In genomic region chr13:30362005-30362788, GRCh38 we compare ENCODE assay signal across 24 cellular contexts. TPM values are rescaled to one million over a fixed set of nuclear protein-coding genes. Genes with fewer than 3 reads are reported as not detected.
DNase-seq lines count a peak whose midpoint lies in the region; ATAC-seq and TF ChIP-seq lines count a peak whose summit lies in the region.
"Had no signal": no experiment of that assay in that cellular context is flagged by ENCODE, and none has a peak within 500 bp of the region (broad histone marks: within the 10 kb centered on the region; RNA-seq: fewer than 3 reads in every experiment).

No MANE protein-coding gene starts in this region.

- H3K9ac ChIP-seq in BLaER1 = no peak overlapping the region
- peak overlapping the region; percentile 7 for H3K9ac ChIP-seq in Loucy (ENCODE audit: low read depth, low read length, poor library complexity, severe bottlenecking)
- no peak overlapping the region for H3K9ac ChIP-seq in parathyroid adenoma

- H3K4me3 ChIP-seq in BLaER1 (no peak overlapping the region), Loucy (ENCODE audit: low read length, poor library complexity, severe bottlenecking) (no peak overlapping the region), dorsolateral prefrontal cortex (peak overlapping the region in 2 of 59 donors; percentile 1 to 18), parathyroid adenoma (ENCODE audit: low read depth, low read length) (peak overlapping the region; percentile 19)
- H3K4me3 ChIP-seq: MG63, SJSA1 had no signal

- no peaks in the 10 kb centered on the region for H3F3A ChIP-seq in Loucy (ENCODE audit: low read depth)

- peaks cover 19% of the 10 kb centered on the region for H3K4me1 Mint-ChIP-seq in type B pancreatic cell (ENCODE audit: unreplicated experiment)
- peaks cover 17 to 24% (median 18%) of the 10 kb centered on the region in 3 donors for H3K4me1 Mint-ChIP-seq in T-cell

- no peak for TF ChIP-seq POLR2A in GM18505 (IDR thresholded peaks at IDR 0.05; ENCODE audit: borderline replicate concordance, extremely low read depth, insufficient read depth, insufficient read length)

- H3K9me3 Mint-ChIP-seq in type B pancreatic cell (no peaks in the 10 kb centered on the region), T-cell (no peaks in the 10 kb centered on the region)
- H3K9me3 Mint-ChIP-seq: activated CD4-positive, alpha-beta memory T cell treated with anti-CD3 and anti-CD28 coated beads, Interleukin-2, amount 10 ng/mL, durations not matched to agents 7 days and 5 days; activated naive CD8-positive, alpha-beta T cell treated with anti-CD3 and anti-CD28 coated beads for 36 hours; memory B cell had no signal

- H3K27ac Mint-ChIP-seq in type B pancreatic cell (no peak overlapping the region), T-cell (no peak overlapping the region)
- H3K27ac Mint-ChIP-seq: activated CD4-positive, alpha-beta memory T cell treated with anti-CD3 and anti-CD28 coated beads, Interleukin-2, amount 10 ng/mL, durations not matched to agents 7 days and 5 days; activated naive CD8-positive, alpha-beta T cell treated with anti-CD3 and anti-CD28 coated beads for 36 hours; memory B cell; progenitor cell of endocrine pancreas had no signal

- TF ChIP-seq CTCF in Loucy (conservative IDR thresholded peaks at IDR 0.05; ENCODE audit: low read length) = no peak
- TF ChIP-seq CTCF in dorsolateral prefrontal cortex (IDR thresholded peaks at IDR 0.05 in 54 of 56, conservative IDR thresholded peaks at IDR 0.05 in 2 of 56; ENCODE audit: low read depth in 1 of 56, partially characterized antibody in 56 of 56) = no peak
- TF ChIP-seq CTCF in parathyroid adenoma (IDR thresholded peaks at IDR 0.05) = no peak
- no peak for TF ChIP-seq CTCF in type B pancreatic cell (conservative IDR thresholded peaks at IDR 0.05)

- H3K4me3 Mint-ChIP-seq in type B pancreatic cell (no peak overlapping the region), T-cell (no peak overlapping the region)
- H3K4me3 Mint-ChIP-seq: activated CD4-positive, alpha-beta memory T cell treated with anti-CD3 and anti-CD28 coated beads, Interleukin-2, amount 10 ng/mL, durations not matched to agents 7 days and 5 days; activated naive CD8-positive, alpha-beta T cell treated with anti-CD3 and anti-CD28 coated beads for 36 hours; memory B cell had no signal

- no peaks in the 10 kb centered on the region for H3K27me3 Mint-ChIP-seq in type B pancreatic cell
- H3K27me3 Mint-ChIP-seq in T-cell = no peaks in the 10 kb centered on the region
- H3K27me3 Mint-ChIP-seq: activated CD4-positive, alpha-beta memory T cell treated with anti-CD3 and anti-CD28 coated beads, Interleukin-2, amount 10 ng/mL, durations not matched to agents 7 days and 5 days; activated naive CD8-positive, alpha-beta T cell treated with anti-CD3 and anti-CD28 coated beads for 36 hours; memory B cell had no signal

- ATAC-seq in GM18505 (IDR thresholded peaks at IDR 0.05; ENCODE audit: unreplicated experiment) (no peak), T-cell (replicated peaks in 1 of 4) (no peak)

- CTCF ChIA-PET in T-cell (lab: Charles Lee) = no interaction called here

- POLR2A ChIA-PET in T-cell (lab: Charles Lee) = interaction anchor here in 1 of 2 donors (0.7 kb wide), 1 partner anchor 31 kb away, joined by 4 read pairs; no protein-coding TSS in a partner anchor

- H4K20me1 ChIP-seq in BLaER1 (no peaks in the 10 kb centered on the region), Loucy (ENCODE audit: insufficient read depth, low read length, poor library complexity, severe bottlenecking) (peaks cover 34% of the 10 kb centered on the region)

- peaks cover 95% of the 10 kb centered on the region for H3K4me1 ChIP-seq in BLaER1
- H3K4me1 ChIP-seq in Loucy (ENCODE audit: insufficient read depth, low read length, poor library complexity, severe bottlenecking) = peaks cover 44% of the 10 kb centered on the region
- no peaks in the 10 kb centered on the region for H3K4me1 ChIP-seq in parathyroid adenoma

- DNase-seq in dorsolateral prefrontal cortex = no peak
- DNase-seq in type B pancreatic cell (ENCODE audit: extremely low spot score, unreplicated experiment) = no peak
- no peak for DNase-seq in NCI-H187 treated with DMSO at 0.1 percent for 48 hours (lab: John Stamatoyannopoulos, UW)
- no peak for DNase-seq in T-cell
- DNase-seq: activated CD4-positive, alpha-beta memory T cell treated with anti-CD3 and anti-CD28 coated beads, Interleukin-2, amount 10 ng/mL, durations not matched to agents 7 days and 5 days; activated CD4-positive, alpha-beta T cell treated with anti-CD3 and anti-CD28 coated beads for 1 hour; activated naive CD8-positive, alpha-beta T cell treated with anti-CD3 and anti-CD28 coated beads for 36 hours; DMS53; GDM1; H7; MG63; NCI-H2081 treated with DMSO at 0.1 percent for 48 hours; NCI-H226; NCI-H774; RPMI8226; trophoblast cell had no signal

- H3K27ac ChIP-seq in BLaER1 (peak overlapping the region; percentile 10), dorsolateral prefrontal cortex (peak overlapping the region in 51 of 59 donors; percentile 4 to 81 (median 61)), parathyroid adenoma (no peak overlapping the region)
- H3K27ac ChIP-seq: epithelial cell of prostate, SJSA1 had no signal

- H3K36me3 ChIP-seq in BLaER1 (peaks cover 97% of the 10 kb centered on the region), Loucy (ENCODE audit: insufficient read depth, low read length) (peaks cover 83% of the 10 kb centered on the region), parathyroid adenoma (ENCODE audit: control insufficient read depth, insufficient read depth, low read length) (no peaks in the 10 kb centered on the region)
- H3K36me3 ChIP-seq: MG63, SJSA1 had no signal

- H3K4me2 ChIP-seq in BLaER1 = peak overlapping the region; percentile 87
- H3K4me2 ChIP-seq in Loucy (ENCODE audit: low read depth, low read length, poor library complexity, severe bottlenecking) = peak overlapping the region; percentile 32
- peak overlapping the region; percentile 39 for H3K4me2 ChIP-seq in parathyroid adenoma (ENCODE audit: low read length)

- H3K9me3 ChIP-seq in BLaER1 (no peaks in the 10 kb centered on the region), Loucy (ENCODE audit: insufficient read depth, low read depth, low read length) (no peaks in the 10 kb centered on the region), parathyroid adenoma (ENCODE audit: control insufficient read depth, low read length) (no peaks in the 10 kb centered on the region)
- H3K9me3 ChIP-seq: MG63, SJSA1 had no signal

- H3K9me2 ChIP-seq in Loucy (replicated peaks; ENCODE audit: low read depth, low read length) = no peaks in the 10 kb centered on the region

- intact Hi-C loops in dorsolateral prefrontal cortex (cut with DNase I) = no loop called here

- H3K27me3 ChIP-seq in BLaER1 = no peaks in the 10 kb centered on the region
- H3K27me3 ChIP-seq in Loucy (ENCODE audit: insufficient read depth, low read length, poor library complexity, severe bottlenecking) = no peaks in the 10 kb centered on the region
- no peaks in the 10 kb centered on the region for H3K27me3 ChIP-seq in dorsolateral prefrontal cortex
- no peaks in the 10 kb centered on the region for H3K27me3 ChIP-seq in parathyroid adenoma (ENCODE audit: control insufficient read depth, insufficient read depth, low read length)
- H3K27me3 ChIP-seq: MG63, SJSA1 had no signal

- H3K36me3 Mint-ChIP-seq in type B pancreatic cell = no peaks in the 10 kb centered on the region
- peaks cover 72% of the 10 kb centered on the region for H3K36me3 Mint-ChIP-seq in T-cell
- H3K36me3 Mint-ChIP-seq: activated naive CD8-positive, alpha-beta T cell treated with anti-CD3 and anti-CD28 coated beads for 36 hours had no signal

- H2AFZ ChIP-seq in Loucy (ENCODE audit: low read length) = no peak overlapping the region
- H2AFZ ChIP-seq in parathyroid adenoma = peak overlapping the region; percentile 2

- peaks cover 69% of the 10 kb centered on the region; the same call in 1 of the 2 replicates for H3K79me2 ChIP-seq in Loucy (ENCODE audit: insufficient read depth, low read length)
- H3K79me2 ChIP-seq in parathyroid adenoma = no peaks in the 10 kb centered on the region

RNA-seq across cellular contexts. Expression of gene KATNAL1, which starts 54.8 kb away (rescaled TPM):
- total RNA-seq in dorsolateral prefrontal cortex (100 to 1,000 TPM in 1 of 120 experiments, 10 to 100 TPM in 119; 47.5 to 100 (median 64.8) TPM), type B pancreatic cell (ENCODE audit: low replicate concordance) (9.3 and 20.2 TPM in 2 replicates), T-cell (10 to 100 TPM in 1 of 5 donors, 1 to 10 TPM in 4; 4.0 to 13.8 (median 7.3) TPM)

Comparison
In these comparisons a context has a peak if more than half of its experiments do, and no peak if none do; other contexts are left out.
1. H3K4me2 ChIP-seq: peak in every context shown above with its lines; median percentile 87 in BLaER1; 39 in parathyroid adenoma; 32 in Loucy.